In genomic region chr1:63866085-63866484, GRCh38 we compare ENCODE assay signal across 1 cellular context.
TF ChIP-seq lines count a peak whose summit lies in the region.

No MANE protein-coding gene starts in this region.

TF ChIP-seq in GM23338, 12 proteins besides CTCF, POLR2A, EP300 and RAD21 (continued from another document):
- TF ChIP-seq ZNF462 (CRISPR knock-in tag; IDR thresholded peaks at IDR 0.05) = no peak
- TF ChIP-seq POLR2AphosphoS5 (IDR thresholded peaks at IDR 0.05; ENCODE audit: low read depth) = no peak
- no peak for TF ChIP-seq STAT1 (IDR thresholded peaks at IDR 0.05; ENCODE audit: unreplicated experiment)
- no peak for TF ChIP-seq REST (IDR thresholded peaks at IDR 0.05; ENCODE audit: unreplicated experiment)
- no peak for TF ChIP-seq JUNB (IDR thresholded peaks at IDR 0.05; ENCODE audit: unreplicated experiment)
- no peak for TF ChIP-seq ETS1 (IDR thresholded peaks at IDR 0.05)
- no peak for TF ChIP-seq ZNF331 (CRISPR knock-in tag; IDR thresholded peaks at IDR 0.05; ENCODE audit: low read depth)
